ENCODE assay signal across 17 cellular contexts in the genomic region with DNA sequence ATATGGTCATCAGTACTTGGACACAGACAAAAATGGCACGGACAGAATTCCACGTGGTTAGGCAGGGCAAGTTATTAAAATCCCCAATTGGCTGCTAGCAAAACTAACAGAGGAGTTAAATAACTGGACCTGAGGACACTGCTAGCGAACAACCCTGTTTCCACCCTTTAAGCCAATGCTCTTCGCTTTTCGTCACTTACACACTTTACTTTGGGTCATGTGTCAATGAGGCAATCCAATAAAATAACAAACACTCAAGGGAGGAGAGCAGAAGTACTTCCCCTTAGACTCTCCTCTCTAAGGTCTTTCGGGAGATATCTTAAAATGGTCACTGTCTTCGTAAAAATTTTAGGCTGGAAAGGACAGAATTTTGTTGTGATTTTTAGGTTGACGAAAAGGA.
"Had no signal": no experiment of that assay in that cellular context is flagged by ENCODE, and none has a peak within 500 bp of the region (broad histone marks: within the 10 kb centered on the region; RNA-seq: fewer than 3 reads in every experiment).

No MANE protein-coding gene starts in this region.

- H3K36me3 ChIP-seq: gastroesophageal sphincter, heart right ventricle, prostate gland, right lobe of liver had no signal

- H3K9me3 ChIP-seq: gastroesophageal sphincter, heart right ventricle, prostate gland, right lobe of liver had no signal

- H3K27ac ChIP-seq: gastroesophageal sphincter, heart right ventricle, prostate gland, right lobe of liver had no signal

- H3K27me3 ChIP-seq: gastroesophageal sphincter, heart right ventricle, right lobe of liver had no signal

- H3K4me1 ChIP-seq: heart right ventricle, prostate gland, right lobe of liver had no signal

- H3K4me3 ChIP-seq: gastroesophageal sphincter, heart right ventricle, prostate gland, right lobe of liver had no signal

- DNase-seq: activated B cell treated with CpG ODN at 0.5 μM for 24 hours; activated CD4-positive, alpha-beta T cell treated with anti-CD3 and anti-CD28 coated beads for 48 hours; activated CD8-positive, alpha-beta T cell treated with anti-CD3 and anti-CD28 coated beads for 36 hours; activated effector memory CD4-positive, alpha-beta T cell treated with anti-CD3 and anti-CD28 coated beads, Interleukin-2, amount 50 U/mL, for 16 hours; activated T-cell treated with anti-CD3 and anti-CD28 coated beads, Interleukin-2, amount 50 U/mL, for 4 hours; erythroblast; heart right ventricle; left colon; mammary epithelial cell; nucleus accumbens; right lobe of liver; stimulated activated naive CD8-positive, alpha-beta T cell treated with anti-CD3 and anti-CD28 coated beads, Interleukin-15, amount 100 ng/mL, for 72 hours; T-helper 17 cell had no signal

- ATAC-seq: activated CD8-positive, alpha-beta T cell treated with anti-CD3 and anti-CD28 coated beads for 36 hours; activated naive CD4-positive, alpha-beta T cell treated with anti-CD3 and anti-CD28 coated beads, Interleukin-2, amount 50 U/mL, for 72 hours; activated T-cell treated with anti-CD3 and anti-CD28 coated beads, Interleukin-2, amount 50 U/mL, for 4 hours; gastroesophageal sphincter; heart right ventricle; left colon; natural killer cell treated with Interleukin-12 subunit alpha and Interleukin-12 subunit beta and Interleukin-15 and Interleukin-18, amount 100 ng/mL, for 72 hours; right lobe of liver; stimulated activated naive CD8-positive, alpha-beta T cell treated with anti-CD3 and anti-CD28 coated beads, Interleukin-15, amount 100 ng/mL, for 72 hours; T-helper 17 cell had no signal
